Comparison of ENCODE assay signal across 16 cellular contexts in the genomic region with DNA sequence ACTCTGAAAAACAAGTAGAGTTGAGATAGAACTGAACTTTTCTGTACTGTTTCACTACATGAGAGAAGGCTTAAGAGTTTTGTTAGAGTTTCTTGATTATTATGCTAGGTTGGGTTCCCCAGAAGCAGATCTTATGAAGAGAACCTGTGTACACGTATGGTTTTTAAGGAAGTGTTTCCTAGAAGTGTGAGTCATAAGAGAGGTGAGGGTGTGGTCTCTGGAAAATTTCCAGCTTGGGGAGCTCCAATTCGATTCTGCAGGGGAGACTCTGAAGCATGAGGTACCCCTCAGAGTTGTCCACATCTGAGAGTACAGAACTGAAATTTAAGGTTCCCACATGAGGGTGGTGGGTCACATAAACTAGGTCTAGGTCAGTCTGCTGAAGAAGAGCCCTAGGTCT.
A peak's percentile ranks its signal among the peaks of the same experiment; 100 is the strongest.
DNase-seq lines count a peak whose midpoint lies in the region; ATAC-seq, FAIRE-seq and TF ChIP-seq lines count a peak whose summit lies in the region.
"Had no signal": no experiment of that assay in that cellular context is flagged by ENCODE, and none has a peak within 500 bp of the region (broad histone marks: within the 10 kb centered on the region; RNA-seq: fewer than 3 reads in every experiment).

No MANE protein-coding gene starts in this region.

- no peak for FAIRE-seq in bronchial epithelial cell (lab: Jason Lieb, UNC)
- FAIRE-seq: A204.1, GM12891, HepG2, HTR-8/SVneo had no signal

- TF ChIP-seq EP300 in transverse colon (IDR thresholded peaks at IDR 0.05; ENCODE audit: low read depth) = no peak

- H3K4me1 ChIP-seq in PC-9 (replicated peaks; ENCODE audit: insufficient read depth) (no peaks in the 10 kb centered on the region), transverse colon (no peaks in the 10 kb centered on the region)

- H3K27ac ChIP-seq in PC-9 (no peak overlapping the region), transverse colon (no peak overlapping the region)

- no peaks in the 10 kb centered on the region for H3K79me2 ChIP-seq in PC-9 (ENCODE audit: low read depth)

- 20% methylated on average over 1 to 2 of the region's 2 CpGs for WGBS in transverse colon (ENCODE audit: low coverage in 1 of 2), 2 donors

- H3K9me2 ChIP-seq in PC-9 (ENCODE audit: insufficient read depth) = no peaks in the 10 kb centered on the region

- H3K9me3 ChIP-seq in PC-9 (ENCODE audit: insufficient read depth, low read depth) (no peaks in the 10 kb centered on the region), transverse colon (no peaks in the 10 kb centered on the region)

- intact Hi-C loops in PC-9 (cut with micrococcal nuclease; ENCODE audit: unreplicated experiment) = loop anchor here (10.0 kb wide), 1 partner anchor 54 kb away; no protein-coding TSS in a partner anchor
- intact Hi-C loops in transverse colon (cut with DNase I; ENCODE audit: low total_unique reads) = no loop called here

- no peaks in the 10 kb centered on the region for H4K20me1 ChIP-seq in PC-9 (ENCODE audit: insufficient read depth)

- H3K27me3 ChIP-seq in PC-9 (ENCODE audit: insufficient read depth, low read depth) (no peaks in the 10 kb centered on the region), bronchial epithelial cell (ENCODE audit: control insufficient read depth, insufficient read depth, low read length) (no peaks in the 10 kb centered on the region), transverse colon (no peaks in the 10 kb centered on the region)

- H3F3A ChIP-seq in PC-9 (ENCODE audit: insufficient read depth, low read depth) = no peaks in the 10 kb centered on the region

- POLR2A ChIA-PET in PC-9 (lab: Charles Lee; ENCODE audit: unreplicated experiment) = no interaction called here

- H3K4me2 ChIP-seq in PC-9 = no peak overlapping the region

- CTCF ChIA-PET in PC-9 (lab: Charles Lee) = no interaction called here

- in situ Hi-C loops in transverse colon (cut with MboI; ENCODE audit: low pct_ligation_motif_present in 1 of 4, low pct_unique_long_range_greater_than_20kb in 1 of 4, low sequenced_read_pairs in 3 of 4) = loop anchor here in 3 of 4 donors (25.0 kb wide), 2 partner anchors 247 to 872 kb away; no protein-coding TSS in a partner anchor

- no peak for ATAC-seq in GM19328 (IDR thresholded peaks at IDR 0.05; ENCODE audit: unreplicated experiment)
- ATAC-seq: HepG2 had no signal

- no peak overlapping the region for H2AFZ ChIP-seq in PC-9

- BruUV-seq in PC-9 (replicated peaks; lab: Mats Ljungman, UMichigan) = no TSS peak

- DNase-seq in HT-29 (ENCODE audit: low spot score) (peak; percentile 25), PC-9 (peak; percentile 9 to 37), bronchial epithelial cell (ENCODE audit: low read depth) (peak; percentile 64), kidney tubule cell (ENCODE audit: low spot score) (peak; percentile 2), transverse colon (no peak), midbrain (lab: John Stamatoyannopoulos, UW) (no peak)
- DNase-seq: C1 segment of cervical spinal cord; CD4-positive, alpha-beta T cell; DMS79; GOT3; H9 had no signal

- TF ChIP-seq CTCF in PC-9 (conservative IDR thresholded peaks at IDR 0.05) (no peak), bronchial epithelial cell (IDR thresholded peaks at IDR 0.05; ENCODE audit: insufficient read depth, low read length, severe bottlenecking) (no peak), transverse colon (IDR thresholded peaks at IDR 0.05) (no peak)

- H3K4me3 ChIP-seq in PC-9 (no peak overlapping the region), bronchial epithelial cell (ENCODE audit: low read depth, low read length) (no peak overlapping the region), transverse colon (no peak overlapping the region)

- H3K36me3 ChIP-seq in PC-9 (ENCODE audit: low read depth) = no peaks in the 10 kb centered on the region
- no peaks in the 10 kb centered on the region for H3K36me3 ChIP-seq in bronchial epithelial cell (ENCODE audit: control insufficient read depth, insufficient read depth, low read length)
- no peaks in the 10 kb centered on the region for H3K36me3 ChIP-seq in transverse colon

- no peak for TF ChIP-seq POLR2A in transverse colon (IDR thresholded peaks at IDR 0.05)

Comparison
In these comparisons a context has a peak if more than half of its experiments do, and no peak if none do; other contexts are left out.
1. DNase-seq: peak in HT-29 (single experiment), PC-9 (2 of 2), bronchial epithelial cell (single experiment) and kidney tubule cell (single experiment); none in transverse colon (single experiment) and midbrain (single experiment).